Comparison of ENCODE assay signal across 1 cellular context in genomic region chr15:98787936-98788757, GRCh38.
TF ChIP-seq lines count a peak whose summit lies in the region.

No MANE protein-coding gene starts in this region.

TF ChIP-seq in IMR-90, 13 proteins besides CTCF, POLR2A, EP300 and RAD21 (continued from another document):
- TF ChIP-seq USF2 (IDR thresholded peaks at IDR 0.05; ENCODE audit: low read depth, low read length) (no peak), RCOR1 (IDR thresholded peaks at IDR 0.05; ENCODE audit: insufficient replicate concordance, low read length) (no peak), FOS (IDR thresholded peaks at IDR 0.05; ENCODE audit: low read depth, low read length) (no peak), CHD1 (IDR thresholded peaks at IDR 0.05; ENCODE audit: low read depth, low read length) (no peak), RFX5 (IDR thresholded peaks at IDR 0.05; ENCODE audit: low read depth, low read length) (no peak)
